12 cellular contexts compared by ENCODE assay signal in genomic region chr5:10317825-10318682, GRCh38. TPM values are rescaled to one million over a fixed set of nuclear protein-coding genes. Genes with fewer than 3 reads are reported as not detected.
DNase-seq lines count a peak whose midpoint lies in the region; ATAC-seq lines count a peak whose summit lies in the region.
"Had no signal": no experiment of that assay in that cellular context is flagged by ENCODE, and none has a peak within 500 bp of the region (broad histone marks: within the 10 kb centered on the region; RNA-seq: fewer than 3 reads in every experiment).

No MANE protein-coding gene starts in this region.

- H3K36me3 ChIP-seq in CD8-positive, alpha-beta memory T cell (ENCODE audit: insufficient read depth, low read length) = no peaks in the 10 kb centered on the region

- H3K27me3 Mint-ChIP-seq in CD8-positive, alpha-beta memory T cell = peaks cover 10 to 15% of the 10 kb centered on the region in 2 donors

- H3K4me1 ChIP-seq in CD8-positive, alpha-beta memory T cell (ENCODE audit: insufficient read depth, low read length) = no peaks in the 10 kb centered on the region

- H3K4me1 Mint-ChIP-seq in CD8-positive, alpha-beta memory T cell = no peaks in the 10 kb centered on the region

- no peaks in the 10 kb centered on the region for H3K27me3 ChIP-seq in CD8-positive, alpha-beta memory T cell (ENCODE audit: insufficient read depth, low read length, poor library complexity, severe bottlenecking)

- H3K9me3 ChIP-seq in CD8-positive, alpha-beta memory T cell (ENCODE audit: low read length) = no peaks in the 10 kb centered on the region

- no peak overlapping the region for H3K27ac Mint-ChIP-seq in CD8-positive, alpha-beta memory T cell

- no peak overlapping the region for H3K27ac ChIP-seq in CD8-positive, alpha-beta memory T cell (ENCODE audit: low read depth, low read length)

- no peaks in the 10 kb centered on the region for H3K36me3 Mint-ChIP-seq in CD8-positive, alpha-beta memory T cell

- DNase-seq in iris pigment epithelial cell (ENCODE audit: low read depth) (peak; percentile 29), NCI-H1092 treated with DMSO at 0.1 percent for 48 hours (lab: John Stamatoyannopoulos, UW) (no peak), COLO829 (ENCODE audit: low spot score) (no peak)
- no peak for DNase-seq in activated T-cell treated with anti-CD3 and anti-CD28 coated beads, Interleukin-2, amount 50 U/mL, for 1 hour
- no peak for DNase-seq in CD8-positive, alpha-beta memory T cell
- DNase-seq: COR-L47, left cardiac atrium, right cardiac atrium, T1000 had no signal

- no peak overlapping the region for H3K4me3 ChIP-seq in CD8-positive, alpha-beta memory T cell (ENCODE audit: low read length)

- CTCF ChIA-PET in CD8-positive, alpha-beta memory T cell (lab: Charles Lee) = no interaction called here

- peaks cover 0 to 3% (median 0%) of the 10 kb centered on the region in 5 donors for H3K9me3 Mint-ChIP-seq in CD8-positive, alpha-beta memory T cell

- no peak overlapping the region for H3K4me3 Mint-ChIP-seq in CD8-positive, alpha-beta memory T cell

- POLR2A ChIA-PET in CD8-positive, alpha-beta memory T cell (lab: Charles Lee) = no interaction called here

- ATAC-seq in GM18861 (IDR thresholded peaks at IDR 0.05; ENCODE audit: unreplicated experiment) = peak; percentile 78
- peak; percentile 90 for ATAC-seq in GM21619 (IDR thresholded peaks at IDR 0.05; ENCODE audit: unreplicated experiment)
- ATAC-seq in HG03469 (IDR thresholded peaks at IDR 0.05; ENCODE audit: unreplicated experiment) = peak; percentile 78
- ATAC-seq: left cardiac atrium, right cardiac atrium had no signal

RNA-seq across cellular contexts. Expression of gene CMBL, which starts 10.4 kb away (rescaled TPM):
- total RNA-seq in CD8-positive, alpha-beta memory T cell = 1 to 10 TPM; 3.7 to 3.8 TPM
- 0.97 TPM for polyA plus RNA-seq in CD8-positive, alpha-beta memory T cell

RNA-seq across cellular contexts. Expression of gene MARCHF6, which starts 35.4 kb away (rescaled TPM):
- total RNA-seq in CD8-positive, alpha-beta memory T cell = 100 to 1,000 TPM; 103 to 110 TPM
- polyA plus RNA-seq in CD8-positive, alpha-beta memory T cell = 54.2 TPM
